In the genomic region with DNA sequence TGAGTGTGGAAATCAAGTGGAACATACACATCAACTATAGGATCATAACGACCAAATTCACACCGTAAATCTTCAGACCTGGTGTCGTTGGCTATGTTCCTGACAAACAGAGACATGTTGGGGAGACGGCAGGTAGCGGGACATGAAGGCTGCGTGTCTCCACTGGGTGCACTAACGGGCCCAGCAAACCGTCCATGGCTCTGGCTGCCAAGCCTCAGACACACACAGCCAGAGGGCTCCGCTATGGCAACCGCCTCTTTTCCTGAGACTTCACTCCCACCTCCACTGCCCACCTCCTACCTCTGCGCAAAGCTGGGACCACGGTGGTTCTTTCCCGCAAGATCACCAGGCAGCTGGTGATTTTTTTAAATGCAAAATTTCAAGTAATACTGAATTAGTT, we compare ENCODE assay signal across 11 cellular contexts. TPM values are rescaled to one million over a fixed set of nuclear protein-coding genes. Genes with fewer than 3 reads are reported as not detected.
"Had no signal": no experiment of that assay in that cellular context is flagged by ENCODE, and none has a peak within 500 bp of the region (broad histone marks: within the 10 kb centered on the region; RNA-seq: fewer than 3 reads in every experiment).

No MANE protein-coding gene starts in this region.

- H3K27ac ChIP-seq: HL-60 had no signal

- H3K4me1 Mint-ChIP-seq: GM23338 had no signal

- FAIRE-seq: H1, HepG2 had no signal

- H3K4me2 ChIP-seq: GM23338 had no signal

- H2AFZ ChIP-seq: GM23338 had no signal

- H3K27me3 Mint-ChIP-seq: IgD-negative memory B cell had no signal

- H3K9me3 ChIP-seq: HAP-1 had no signal

- H3K4me3 Mint-ChIP-seq: GM23338, HFFc6, IgD-negative memory B cell had no signal

- H3K9me3 Mint-ChIP-seq: GM23338, HFFc6, IgD-negative memory B cell had no signal

- H3K27ac Mint-ChIP-seq: GM23338, HFFc6 had no signal

- DNase-seq: H7, HFFc6, KBM-7 had no signal

- H3K4me3 ChIP-seq: GM23338, HAP-1 had no signal

- ATAC-seq: GM23338, HCT116, HepG2 had no signal

RNA-seq across cellular contexts. Expression of a gene that starts 48.4 kb away (rescaled TPM):
- total RNA-seq: GM23338, H7, HepG2, HFFc6, HT1080 had no signal
